In genomic region chr1:203572134-203572625, GRCh38 we compare ENCODE assay signal across 13 cellular contexts. TPM values are rescaled to one million over a fixed set of nuclear protein-coding genes. Genes with fewer than 3 reads are reported as not detected.
DNase-seq lines count a peak whose midpoint lies in the region; FAIRE-seq and TF ChIP-seq lines count a peak whose summit lies in the region.
"Had no signal": no experiment of that assay in that cellular context is flagged by ENCODE, and none has a peak within 500 bp of the region (broad histone marks: within the 10 kb centered on the region; RNA-seq: fewer than 3 reads in every experiment).

No MANE protein-coding gene starts in this region.

- POLR2A ChIA-PET in H1 (lab: Charles Lee; ENCODE audit: partially characterized antibody): interaction anchor here (0.7 to 3.1 kb wide), 7 partner anchors 13 to 55 kb away, joined by 3 to 8 read pairs (median 4); partner anchors contain the start of gene ATP2B4

- H3K27me3 ChIP-seq in H1 (replicated peaks in 1 of 4; ENCODE audit: control insufficient read depth in 3 of 4, extremely low read depth in 1 of 4, insufficient read depth in 3 of 4, low read length in 3 of 4) (no peaks in the 10 kb centered on the region), mesendoderm (ENCODE audit: insufficient read depth, low read length, poor library complexity) (no peaks in the 10 kb centered on the region), tibial artery (no peaks in the 10 kb centered on the region)
- H3K27me3 ChIP-seq: suprapubic skin had no signal

- no peaks in the 10 kb centered on the region; the same call in 1 of the 2 replicates for H3K23me2 ChIP-seq in H1 (ENCODE audit: low read depth, low read length)

- no peaks in the 10 kb centered on the region for H4K20me1 ChIP-seq in H1 (replicated peaks in 1 of 2; ENCODE audit: control insufficient read depth in 1 of 2, insufficient read depth in 2 of 2, low read length in 2 of 2)

- TF ChIP-seq EP300 in H1 (IDR thresholded peaks at IDR 0.05; ENCODE audit: borderline replicate concordance in 1 of 2, low read depth in 2 of 2, low read length in 2 of 2): peak in 1 of 2 experiments; percentile 18; a peak in 1 of 3 replicates

- H3K4me1 ChIP-seq in H1 (replicated peaks in 1 of 4; ENCODE audit: control insufficient read depth in 3 of 4, insufficient read depth in 4 of 4, low read length in 3 of 4) (peaks cover 0 to 9% (median 4%) of the 10 kb centered on the region in 4 experiments; a peak in 6 of 7 replicates), mesendoderm (ENCODE audit: control insufficient read depth, low read depth, low read length) (peaks cover 1% of the 10 kb centered on the region), tibial artery (peaks cover 0 to 16% (median 11%) of the 10 kb centered on the region in 4 donors)
- H3K4me1 ChIP-seq: suprapubic skin had no signal

- H3K4me2 ChIP-seq in H1 (ENCODE audit: insufficient read depth in 1 of 2, low read depth in 2 of 2, low read length in 2 of 2) (peak overlapping the region in 1 of 2 experiments; percentile 20; a peak in 1 of 4 replicates), mesendoderm (ENCODE audit: low read length) (no peak overlapping the region)

- H3K9ac ChIP-seq in H1 (replicated peaks in 1 of 4; ENCODE audit: extremely low read depth in 1 of 4, low read depth in 3 of 4, low read length in 3 of 4) (peak overlapping the region in 1 of 4 experiments; percentile 15; a peak in 1 of 7 replicates), mesendoderm (ENCODE audit: low read length) (no peak overlapping the region)

- H4K91ac ChIP-seq in H1 (replicated peaks; ENCODE audit: insufficient read length, low read length): no peak overlapping the region

- H3K18ac ChIP-seq in H1 (ENCODE audit: extremely low read depth, low read length) (no peak overlapping the region; the same call in 1 of the 2 replicates), mesendoderm (ENCODE audit: low read length) (no peak overlapping the region)

- 0 out of 2 replicates have a peak overlapping the region, but pooled peaks have one; percentile 29 for H2AK5ac ChIP-seq in H1 (ENCODE audit: low read depth, low read length)
- H2AK5ac ChIP-seq in mesendoderm (ENCODE audit: low read length): no peak overlapping the region

- FAIRE-seq in H1 (lab: Jason Lieb, UNC): peak; percentile 42
- FAIRE-seq in GM12891 (lab: Jason Lieb, UNC): no peak

- H3K79me2 ChIP-seq in H1 (ENCODE audit: control insufficient read depth in 1 of 2, insufficient read depth in 2 of 2, low read length in 2 of 2) (no peaks in the 10 kb centered on the region), mesendoderm (ENCODE audit: control insufficient read depth, insufficient read depth, low read length) (no peaks in the 10 kb centered on the region)

- TF ChIP-seq CTCF in H1 (IDR thresholded peaks at IDR 0.05; ENCODE audit: control extremely low read depth in 1 of 3, insufficient read depth in 1 of 3, low read depth in 1 of 3, low read length in 3 of 3): no peak
- TF ChIP-seq CTCF in tibial artery (IDR thresholded peaks at IDR 0.05): no peak

- no peak overlapping the region for H3K4me3 ChIP-seq in H1 (ENCODE audit: extremely low read depth in 1 of 4, insufficient read depth in 2 of 4, low read depth in 3 of 4, low read length in 4 of 4)
- no peak overlapping the region for H3K4me3 ChIP-seq in mesendoderm (ENCODE audit: low read length)
- no peak overlapping the region for H3K4me3 ChIP-seq in tibial artery
- H3K4me3 ChIP-seq: suprapubic skin had no signal

- H3K36me3 ChIP-seq in H1 (ENCODE audit: control insufficient read depth in 2 of 4, insufficient read depth in 4 of 4, low read length in 3 of 4) (no peaks in the 10 kb centered on the region), mesendoderm (ENCODE audit: control insufficient read depth, insufficient read depth, low read length) (no peaks in the 10 kb centered on the region), tibial artery (no peaks in the 10 kb centered on the region)
- H3K36me3 ChIP-seq: suprapubic skin had no signal

- H2BK20ac ChIP-seq in H1 (ENCODE audit: low read length): no peak overlapping the region

- TF ChIP-seq POLR2A in H1 (IDR thresholded peaks at IDR 0.05; ENCODE audit: control extremely low read depth in 1 of 2, low read depth in 2 of 2, low read length in 2 of 2): no peak
- TF ChIP-seq POLR2A in GM12891 (IDR thresholded peaks at IDR 0.05; ENCODE audit: low read depth, low read length): no peak

- H3K56ac ChIP-seq in H1 (replicated peaks; ENCODE audit: insufficient read length, low read depth, low read length) (no peak overlapping the region), mesendoderm (ENCODE audit: low read length) (no peak overlapping the region)

- H3K4ac ChIP-seq in H1 (replicated peaks; ENCODE audit: insufficient read length, low read depth, low read length): no peak overlapping the region
- H3K4ac ChIP-seq in mesendoderm (ENCODE audit: low read depth, low read length): no peak overlapping the region

- no peak overlapping the region for H2BK120ac ChIP-seq in H1 (replicated peaks; ENCODE audit: low read depth, low read length)
- H2BK120ac ChIP-seq in mesendoderm (ENCODE audit: low read depth, low read length): no peak overlapping the region

- H2BK5ac ChIP-seq in H1 (ENCODE audit: low read depth, low read length) (no peak overlapping the region), mesendoderm (ENCODE audit: low read length) (no peak overlapping the region)

- peak overlapping the region; percentile 22; the same call in 1 of the 2 replicates for H2BK12ac ChIP-seq in H1 (ENCODE audit: low read depth, low read length)

- WGBS in H1 (ENCODE audit: extremely low coverage in 1 of 2, insufficient coverage in 1 of 2, insufficient read length in 1 of 2, insufficient replicate concordance in 2 of 2, low coverage in 1 of 2, low lambda C conversion rate in 2 of 2, missing lambda C conversion rate in 1 of 2), 2 experiments: 80% methylated on average over 8 of the region's 10 CpGs; no CpG with 5 or more reads in 1 of the 2 experiments
- WGBS in mesendoderm (ENCODE audit: extremely low coverage, insufficient coverage, low lambda C conversion rate): no CpG with 5 or more reads among the region's 10 CpGs

- H4K8ac ChIP-seq in H1 (ENCODE audit: extremely low read depth, insufficient read depth, low read length): peak overlapping the region; percentile 28; the same call in 1 of the 2 replicates
- H4K8ac ChIP-seq in mesendoderm (ENCODE audit: low read depth, low read length): no peak overlapping the region

- H3K79me1 ChIP-seq in H1 (ENCODE audit: low read depth, low read length): no peaks in the 10 kb centered on the region
- H3K79me1 ChIP-seq in mesendoderm (ENCODE audit: low read length): no peaks in the 10 kb centered on the region

- no peak overlapping the region for H3K23ac ChIP-seq in H1 (ENCODE audit: insufficient read length)
- no peak overlapping the region for H3K23ac ChIP-seq in mesendoderm (ENCODE audit: low read length)

- intact Hi-C loops in tibial artery (cut with DNase I; ENCODE audit: low total_unique reads): no loop called here

- no peaks in the 10 kb centered on the region for H3K9me3 ChIP-seq in H1 (ENCODE audit: insufficient read depth in 2 of 2, low read depth in 1 of 2, low read length in 1 of 2)
- H3K9me3 ChIP-seq in tibial artery: no peaks in the 10 kb centered on the region
- H3K9me3 ChIP-seq: suprapubic skin had no signal

- TF ChIP-seq RAD21 in H1 (IDR thresholded peaks at IDR 0.05 in 1 of 2, conservative IDR thresholded peaks at IDR 0.05 in 1 of 2; ENCODE audit: low read depth in 2 of 2, low read length in 2 of 2): no peak

- H4K5ac ChIP-seq in H1 (ENCODE audit: insufficient read length, low read depth, low read length) (no peak overlapping the region), mesendoderm (ENCODE audit: low read length) (no peak overlapping the region)

- DNase-seq in NCI-H2227 (lab: John Stamatoyannopoulos, UW; ENCODE audit: unreplicated experiment): peak; percentile 59
- DNase-seq in NCI-H2227 treated with DMSO at 0.1 percent for 48 hours (lab: John Stamatoyannopoulos, UW): no peak
- peak in 1 of 2 experiments; percentile 60 for DNase-seq in H1 (ENCODE audit: low read depth in 1 of 2, low spot score in 2 of 2)
- peak; percentile 93 for DNase-seq in mesendoderm
- DNase-seq in tibial artery: no peak
- no peak for DNase-seq in SW480 (ENCODE audit: low spot score)
- no peak for DNase-seq in activated T-cell treated with anti-CD3 and anti-CD28 coated beads for 4 hours
- DNase-seq in GM12891 (ENCODE audit: insufficient read length, low spot score): no peak
- DNase-seq: activated naive CD8-positive, alpha-beta T cell treated with anti-CD3 and anti-CD28 coated beads, Interleukin-2, amount 50 U/mL, for 24 hours; foreskin melanocyte; GDM1 had no signal

- CTCF ChIA-PET in H1 (lab: Charles Lee; ENCODE audit: partially characterized antibody): interaction anchor here (0.6 to 7.1 kb wide), 12 partner anchors 11 to 232 kb away, joined by 3 to 79 read pairs (median 4); no protein-coding TSS in a partner anchor

- H2AFZ ChIP-seq in H1 (ENCODE audit: low read length): no peak overlapping the region

- H3K27ac ChIP-seq in H1 (ENCODE audit: low read depth, low read length) (0 out of 2 replicates have a peak overlapping the region, but pooled peaks have one; percentile 18), mesendoderm (ENCODE audit: low read depth, low read length) (no peak overlapping the region), tibial artery (peak overlapping the region; percentile 64 to 70)
- H3K27ac ChIP-seq: 22Rv1, suprapubic skin had no signal

- H2BK15ac ChIP-seq in H1 (ENCODE audit: low read length) (no peak overlapping the region), mesendoderm (replicated peaks; ENCODE audit: low read depth) (no peak overlapping the region)

- no peak overlapping the region for H3K14ac ChIP-seq in H1 (ENCODE audit: insufficient read length)

TF ChIP-seq in H1, 55 proteins besides CTCF, POLR2A, EP300 and RAD21 (continues in another document):
- TF ChIP-seq KDM4A (IDR thresholded peaks at IDR 0.05; ENCODE audit: low read depth, low read length, severe bottlenecking) (no peak), RNF2 (IDR thresholded peaks at IDR 0.05; ENCODE audit: borderline replicate concordance, low read depth, low read length, missing control alignments, poor library complexity, severe bottlenecking) (no peak)

TF ChIP-seq in GM12891, 5 proteins besides CTCF, POLR2A, EP300 and RAD21 (continues in another document):
- no peak for TF ChIP-seq TAF1 (IDR thresholded peaks at IDR 0.05; ENCODE audit: low read depth, low read length)
- TF ChIP-seq PAX5 (IDR thresholded peaks at IDR 0.05; ENCODE audit: insufficient read depth, low read length, severe bottlenecking): no peak

RNA-seq across cellular contexts. Expression of gene ATP2B4, which starts 54.5 kb away (rescaled TPM):
- total RNA-seq in H1 (2021; fragmentation: NEBNext Ultra II Directional; extraction: Animal tissue kit (Norgen Biotek cat#: 25700)): 11.2 and 12.3 TPM in 2 replicates
- 12.2 and 17.5 TPM in 2 replicates for polyA plus RNA-seq in H1 (2011; rRNA removed)
- polyA plus RNA-seq in H1 (2011; cell fraction: cytosol; rRNA removed): 17.0 TPM
- polyA plus RNA-seq in H1 (2011; cell fraction: nucleus; rRNA removed): 27.5 TPM
- 12.1 to 18.5 TPM (median 15.9 TPM) in 4 replicates for polyA plus RNA-seq in H1 (2012, experiment 1 of 2)
- 1.3 TPM for polyA plus RNA-seq in H1 (2012, experiment 2 of 2)
- 16.3 TPM for polyA plus RNA-seq in H1 (2013, experiment 1 of 2)
- 14.3 TPM for polyA plus RNA-seq in H1 (2013, experiment 2 of 2)
- 66.3 and 82.5 TPM in 2 replicates for polyA minus RNA-seq in H1 (2011; rRNA and poly(A)+ RNA removed)
- 35.2 TPM for polyA minus RNA-seq in H1 (2011; cell fraction: cytosol; rRNA and poly(A)+ RNA removed)
- polyA minus RNA-seq in H1 (2011; cell fraction: nucleus; rRNA and poly(A)+ RNA removed): 34.8 TPM
- polyA plus RNA-seq in mesendoderm (2013, experiment 1 of 2): 9.3 TPM
- 8.2 TPM for polyA plus RNA-seq in mesendoderm (2013, experiment 2 of 2)
- 3.6 TPM for polyA plus RNA-seq in GM12891 (2012; ENCODE audit: low read depth, missing spikeins)

Comparison
In these comparisons a context has a peak if more than half of its experiments do, and no peak if none do; other contexts are left out.
1. DNase-seq: peak in NCI-H2227 (single experiment) and mesendoderm (single experiment); none in NCI-H2227 treated with DMSO at 0.1 percent for 48 hours (single experiment), tibial artery (0 of 2), SW480 (single experiment), activated T-cell treated with anti-CD3 and anti-CD28 coated beads for 4 hours (single experiment) and GM12891 (single experiment).